Comparison of ENCODE assay signal across 2 cellular contexts in the genomic region with DNA sequence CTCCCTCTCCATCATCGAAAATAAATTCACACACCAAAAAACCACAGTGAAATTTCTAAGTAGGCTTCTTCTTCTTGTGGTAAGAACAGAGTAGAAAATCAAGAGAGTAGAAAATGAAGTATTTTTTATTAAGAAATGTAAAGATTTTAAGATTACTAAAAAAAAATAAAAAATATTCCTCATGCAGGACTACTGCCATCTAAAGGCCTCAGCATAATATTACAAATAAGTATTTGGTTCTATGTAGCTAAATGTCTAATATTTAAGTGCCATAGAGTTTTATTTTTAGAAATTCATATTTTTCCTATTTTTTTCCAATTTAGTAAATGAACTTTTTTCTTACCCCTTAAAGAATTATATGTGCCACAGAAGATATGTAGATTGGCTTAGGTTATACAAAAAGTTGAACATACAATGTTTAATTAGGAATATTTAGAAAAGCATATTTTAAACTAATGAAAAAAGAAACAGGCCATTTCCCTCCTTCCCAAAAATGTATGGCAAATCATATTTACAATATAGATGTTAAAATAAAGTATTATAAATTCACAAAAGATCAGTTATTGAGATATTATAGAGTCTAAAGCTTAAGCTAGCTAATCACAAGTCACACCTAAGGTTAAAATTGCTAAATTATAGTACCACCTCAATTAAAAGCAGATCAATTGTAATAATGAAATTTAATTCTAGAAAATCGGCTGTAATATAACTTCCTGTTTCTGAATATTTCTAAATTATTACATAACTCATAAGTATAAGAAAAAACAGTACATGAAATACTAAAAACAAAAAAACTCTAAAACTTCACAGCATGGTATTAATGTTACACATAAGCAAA.
A peak's percentile ranks its signal among the peaks of the same experiment; 100 is the strongest.
TF ChIP-seq lines count a peak whose summit lies in the region.

No MANE protein-coding gene starts in this region.

TF ChIP-seq in IMR-90, 13 proteins besides CTCF, POLR2A, EP300 and RAD21:
- TF ChIP-seq SMC3 (IDR thresholded peaks at IDR 0.05; ENCODE audit: low read depth, low read length) = peak; percentile 54
- TF ChIP-seq ELK1 (IDR thresholded peaks at IDR 0.05; ENCODE audit: borderline replicate concordance, low read depth, low read length) = no peak

TF ChIP-seq in K562, 482 proteins besides CTCF, POLR2A, EP300 and RAD21:
- TF ChIP-seq DEAF1 (CRISPR knock-in tag; IDR thresholded peaks at IDR 0.05) (0 out of 2 replicates have a peak, but pooled peaks have one; percentile 39), AFF1 (IDR thresholded peaks at IDR 0.05; ENCODE audit: low read depth in 1 of 2, partially characterized antibody in 2 of 2) (no peak), ZNF384 (IDR thresholded peaks at IDR 0.05; ENCODE audit: low read depth, low read length) (0 out of 2 replicates have a peak, but pooled peaks have one; percentile 36), SIX5 (IDR thresholded peaks at IDR 0.05; ENCODE audit: borderline replicate concordance in 1 of 2, insufficient read depth in 1 of 2, low read depth in 1 of 2, low read length in 2 of 2) (no peak), RBM22 (IDR thresholded peaks at IDR 0.05; ENCODE audit: low read depth, low read length, poor library complexity, severe bottlenecking) (no peak)
